8 cellular contexts compared by ENCODE assay signal in the genomic region with DNA sequence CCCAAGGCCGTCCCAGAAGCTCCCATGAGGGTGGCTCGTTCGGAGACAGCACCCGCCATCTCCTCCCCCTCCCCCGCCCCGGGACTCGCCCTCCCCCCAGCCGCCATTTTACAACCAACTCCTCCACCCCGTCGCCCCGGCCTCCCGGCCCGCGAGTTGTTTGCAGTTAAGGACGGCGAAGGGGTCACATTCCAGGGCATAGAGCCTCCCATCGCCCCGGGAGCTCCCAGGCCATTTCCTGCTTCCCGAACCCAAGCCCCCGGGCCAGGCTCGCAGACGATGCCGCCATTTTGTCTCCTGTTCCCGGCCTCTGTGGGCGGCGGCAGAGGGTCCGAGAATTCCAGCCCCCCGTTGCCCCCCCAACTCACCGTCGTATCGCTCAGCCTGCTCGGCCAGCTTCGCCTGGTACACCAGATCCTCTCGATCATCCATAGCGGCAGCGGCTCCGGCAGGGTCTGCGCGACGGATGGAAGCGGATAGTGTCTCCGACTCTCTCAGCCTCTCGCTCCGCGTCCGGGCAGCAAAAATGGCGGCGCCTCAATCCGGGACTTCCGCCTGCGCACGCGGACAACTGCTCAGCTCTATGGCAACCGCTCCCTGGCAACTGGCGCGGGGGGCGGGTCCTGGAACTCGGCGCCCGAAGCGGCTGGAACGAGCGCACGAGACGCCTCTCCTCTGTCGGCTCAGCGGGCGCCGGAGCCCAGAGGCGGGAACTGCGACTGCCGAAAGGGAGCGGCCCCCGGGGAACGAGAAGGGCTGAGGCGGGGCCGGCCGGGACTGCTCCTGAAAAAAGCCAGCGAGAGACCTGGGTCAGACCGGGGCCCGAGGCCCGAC. TPM values are rescaled to one million over a fixed set of nuclear protein-coding genes. Genes with fewer than 3 reads are reported as not detected.
DNase-seq lines count a peak whose midpoint lies in the region; ATAC-seq, FAIRE-seq and TF ChIP-seq lines count a peak whose summit lies in the region.

A gene (minus strand): TSS at position 544 of the 834 bp plus-strand sequence. CDS start 112 bp downstream, at position 432.

- peak; percentile 92 for ATAC-seq in GM21360 (IDR thresholded peaks at IDR 0.05; ENCODE audit: unreplicated experiment)

- H4K8ac ChIP-seq in H1 (ENCODE audit: extremely low read depth, insufficient read depth, low read length) (peak within 1 kb of the TSS; percentile 100), mesenchymal stem cell (ENCODE audit: low read length) (peak within 1 kb of the TSS; percentile 99)

- WGBS in H1 (ENCODE audit: extremely low coverage in 1 of 2, insufficient coverage in 1 of 2, insufficient read length in 1 of 2, insufficient replicate concordance in 2 of 2, low coverage in 1 of 2, low lambda C conversion rate in 2 of 2, missing lambda C conversion rate in 1 of 2), 2 experiments, result 1% methylated on average over 64 of the region's 82 CpGs; no CpG with 5 or more reads in 1 of the 2 experiments
- under 1% methylated on average over 77 of the region's 82 CpGs for WGBS in mesenchymal stem cell

- H3K9me3 ChIP-seq in H1 (ENCODE audit: insufficient read depth in 2 of 2, low read depth in 1 of 2, low read length in 1 of 2) (no peaks in the 10 kb centered on the region), mesenchymal stem cell (ENCODE audit: control insufficient read depth, low read length) (no peaks in the 10 kb centered on the region)

- H3K27me3 ChIP-seq in H1 (replicated peaks in 1 of 4; ENCODE audit: control insufficient read depth in 3 of 4, extremely low read depth in 1 of 4, insufficient read depth in 3 of 4, low read length in 3 of 4), result no peaks in the 10 kb centered on the region; a peak in 1 of 7 replicates
- no peaks in the 10 kb centered on the region for H3K27me3 ChIP-seq in mesenchymal stem cell (ENCODE audit: control insufficient read depth in 1 of 2, insufficient read depth in 1 of 2, low read length in 2 of 2)

- H3K23me2 ChIP-seq in H1 (ENCODE audit: low read depth, low read length), result peaks cover 7% of the 10 kb centered on the region; the same call in 1 of the 2 replicates

- peak within 1 kb of the TSS; percentile 74 to 100 (median 97) for H3K4me3 ChIP-seq in H1 (ENCODE audit: extremely low read depth in 1 of 4, insufficient read depth in 2 of 4, low read depth in 3 of 4, low read length in 4 of 4)
- peak within 1 kb of the TSS; percentile 85 to 98 for H3K4me3 ChIP-seq in mesenchymal stem cell (ENCODE audit: insufficient read depth in 1 of 2, low read depth in 1 of 2, low read length in 2 of 2)

- CTCF ChIA-PET in H1 (lab: Charles Lee; ENCODE audit: partially characterized antibody), result interaction anchor here (0.9 to 2.2 kb wide), 2 partner anchors 15 to 34 kb away, joined by 3 to 9 read pairs; no protein-coding TSS in a partner anchor

- peak within 1 kb of the TSS; percentile 70 for H2BK12ac ChIP-seq in H1 (ENCODE audit: low read depth, low read length)
- peak within 1 kb of the TSS in 1 of 2 experiments; percentile 89 for H2BK12ac ChIP-seq in mesenchymal stem cell (ENCODE audit: low read length in 2 of 2)

- peak within 1 kb of the TSS; percentile 100 for H4K5ac ChIP-seq in H1 (ENCODE audit: insufficient read length, low read depth, low read length)

- H2BK15ac ChIP-seq in H1 (ENCODE audit: low read length), result no peak within 1 kb of the TSS
- H2BK15ac ChIP-seq in mesenchymal stem cell (ENCODE audit: low read depth, poor library complexity, severe bottlenecking), result peak within 1 kb of the TSS; percentile 94

- no peak for TF ChIP-seq RAD21 in H1 (IDR thresholded peaks at IDR 0.05 in 1 of 2, conservative IDR thresholded peaks at IDR 0.05 in 1 of 2; ENCODE audit: low read depth in 2 of 2, low read length in 2 of 2)

- H3K36me3 ChIP-seq in H1 (ENCODE audit: control insufficient read depth in 2 of 4, insufficient read depth in 4 of 4, low read length in 3 of 4) (no peaks in the 10 kb centered on the region; a peak in 1 of 8 replicates), mesenchymal stem cell (ENCODE audit: control insufficient read depth in 1 of 2, insufficient read depth in 2 of 2, low read depth in 1 of 2, low read length in 2 of 2) (peaks cover 6 to 10% of the 10 kb centered on the region in 2 experiments)

- H2BK20ac ChIP-seq in H1 (ENCODE audit: low read length), result no peak within 1 kb of the TSS

- peak within 1 kb of the TSS; percentile 96 for H3K18ac ChIP-seq in H1 (ENCODE audit: extremely low read depth, low read length)
- peak within 1 kb of the TSS; percentile 99 to 100 for H3K18ac ChIP-seq in mesenchymal stem cell (ENCODE audit: low read depth in 1 of 2, low read length in 2 of 2)

- H2AFZ ChIP-seq in H1 (ENCODE audit: low read length), result no peak within 1 kb of the TSS
- peak within 1 kb of the TSS; percentile 77 for H2AFZ ChIP-seq in mesenchymal stem cell (ENCODE audit: low read depth, low read length)

- H3K79me2 ChIP-seq in H1 (ENCODE audit: control insufficient read depth in 1 of 2, insufficient read depth in 2 of 2, low read length in 2 of 2), result peaks cover 45 to 49% of the 10 kb centered on the region in 2 experiments

- no peak for TF ChIP-seq CTCF in H1 (IDR thresholded peaks at IDR 0.05; ENCODE audit: control extremely low read depth in 1 of 3, insufficient read depth in 1 of 3, low read depth in 1 of 3, low read length in 3 of 3)

- H4K91ac ChIP-seq in H1 (replicated peaks; ENCODE audit: insufficient read length, low read length) (peak within 1 kb of the TSS; percentile 100), mesenchymal stem cell (ENCODE audit: low read length) (peak within 1 kb of the TSS; percentile 100)

- peak; percentile 91 to 97 for TF ChIP-seq POLR2A in H1 (IDR thresholded peaks at IDR 0.05; ENCODE audit: control extremely low read depth in 1 of 2, low read depth in 2 of 2, low read length in 2 of 2)

- peak; percentile 59 for DNase-seq in CMK (ENCODE audit: low read depth)
- peak; percentile 96 for DNase-seq in HT1080 (ENCODE audit: low read depth)
- DNase-seq in NOMO-1 treated with DMSO at 0.1 percent for 48 hours (lab: John Stamatoyannopoulos, UW; ENCODE audit: unreplicated experiment), result peak; percentile 95
- DNase-seq in activated CD8-positive, alpha-beta memory T cell treated with anti-CD3 and anti-CD28 coated beads for 48 hours (ENCODE audit: low read depth in 2 of 3, low spot score in 2 of 3), result peak; percentile 88 to 94 (median 92)
- peak; percentile 84 to 97 for DNase-seq in H1 (ENCODE audit: low read depth in 1 of 2, low spot score in 2 of 2)
- peak; percentile 97 for DNase-seq in mesenchymal stem cell
- DNase-seq in stimulated activated CD8-positive, alpha-beta memory T cell treated with anti-CD3 and anti-CD28 coated beads, Interleukin-12 subunit alpha, Interleukin-12 subunit beta, amount 100 ng/mL, for 4 hours (ENCODE audit: low read depth), result peak; percentile 95

- H3K4me1 ChIP-seq in H1 (replicated peaks in 1 of 4; ENCODE audit: control insufficient read depth in 3 of 4, insufficient read depth in 4 of 4, low read length in 3 of 4), result peaks cover 0 to 5% (median 2%) of the 10 kb centered on the region in 4 experiments; a peak in 5 of 7 replicates
- peaks cover 5% of the 10 kb centered on the region for H3K4me1 ChIP-seq in mesenchymal stem cell (ENCODE audit: control insufficient read depth, insufficient read depth, low read depth, low read length)

- H3K23ac ChIP-seq in H1 (ENCODE audit: insufficient read length), result no peak within 1 kb of the TSS
- H3K23ac ChIP-seq in mesenchymal stem cell (ENCODE audit: low read length in 2 of 2), result peak within 1 kb of the TSS; percentile 34 to 100

- peak within 1 kb of the TSS; percentile 98 for H3K27ac ChIP-seq in H1 (ENCODE audit: low read depth, low read length)
- peak within 1 kb of the TSS; percentile 96 for H3K27ac ChIP-seq in mesenchymal stem cell (ENCODE audit: low read length, poor library complexity, severe bottlenecking)

- H3K9ac ChIP-seq in H1 (replicated peaks in 1 of 4; ENCODE audit: extremely low read depth in 1 of 4, low read depth in 3 of 4, low read length in 3 of 4) (peak within 1 kb of the TSS; percentile 86 to 99 (median 94)), mesenchymal stem cell (ENCODE audit: low read length) (peak within 1 kb of the TSS; percentile 94)

- peak within 1 kb of the TSS; percentile 99 for H3K4ac ChIP-seq in H1 (replicated peaks; ENCODE audit: insufficient read length, low read depth, low read length)
- peak within 1 kb of the TSS; percentile 90 to 99 for H3K4ac ChIP-seq in mesenchymal stem cell (ENCODE audit: low read depth in 1 of 2, low read length in 2 of 2)

- H4K20me1 ChIP-seq in H1 (replicated peaks in 1 of 2; ENCODE audit: control insufficient read depth in 1 of 2, insufficient read depth in 2 of 2, low read length in 2 of 2), result peaks cover 11 to 13% of the 10 kb centered on the region in 2 experiments

- peak within 1 kb of the TSS; percentile 82 to 92 for H3K4me2 ChIP-seq in H1 (ENCODE audit: insufficient read depth in 1 of 2, low read depth in 2 of 2, low read length in 2 of 2)
- peak within 1 kb of the TSS; percentile 87 for H3K4me2 ChIP-seq in mesenchymal stem cell (ENCODE audit: low read length, poor library complexity, severe bottlenecking)

- POLR2A ChIA-PET in H1 (lab: Charles Lee; ENCODE audit: partially characterized antibody), result interaction anchor here (0.6 to 4.5 kb wide), 39 partner anchors 9 to 306 kb away, joined by 3 to 24 read pairs (median 4); a partner anchor contains a TSS

- FAIRE-seq in H1 (lab: Jason Lieb, UNC), result no peak

- peak in 1 of 2 experiments; percentile 65; a peak in 1 of 3 replicates for TF ChIP-seq EP300 in H1 (IDR thresholded peaks at IDR 0.05; ENCODE audit: borderline replicate concordance in 1 of 2, low read depth in 2 of 2, low read length in 2 of 2)

- peak within 1 kb of the TSS; percentile 91 for H2AK5ac ChIP-seq in H1 (ENCODE audit: low read depth, low read length)
- H2AK5ac ChIP-seq in mesenchymal stem cell (ENCODE audit: low read length, severe bottlenecking), result peak within 1 kb of the TSS; percentile 95

- peak within 1 kb of the TSS; percentile 94 for H2BK120ac ChIP-seq in H1 (replicated peaks; ENCODE audit: low read depth, low read length)
- peak within 1 kb of the TSS; percentile 97 for H2BK120ac ChIP-seq in mesenchymal stem cell (ENCODE audit: low read depth, low read length)

- H3K79me1 ChIP-seq in H1 (ENCODE audit: low read depth, low read length), result no peaks in the 10 kb centered on the region; the same call in 1 of the 2 replicates
- H3K79me1 ChIP-seq in mesenchymal stem cell (replicated peaks; ENCODE audit: low read length, poor library complexity, severe bottlenecking), result peaks cover 2% of the 10 kb centered on the region

- H3K14ac ChIP-seq in H1 (ENCODE audit: insufficient read length) (no peak within 1 kb of the TSS), mesenchymal stem cell (ENCODE audit: low read length in 2 of 2) (peak within 1 kb of the TSS; percentile 100)

- H2BK5ac ChIP-seq in H1 (ENCODE audit: low read depth, low read length) (peak within 1 kb of the TSS; percentile 98), mesenchymal stem cell (ENCODE audit: low read depth, low read length, poor library complexity, severe bottlenecking) (peak within 1 kb of the TSS; percentile 99)

- H3K56ac ChIP-seq in H1 (replicated peaks; ENCODE audit: insufficient read length, low read depth, low read length), result peak within 1 kb of the TSS; percentile 98

RNA-seq across cellular contexts. Expression of the gene that starts here (rescaled TPM):
- total RNA-seq in HT1080 (2014; rRNA removed; shearing (Covaris generic)), result 320 and 381 TPM in 2 replicates
- polyA plus RNA-seq in HT1080 (2015; cell fraction: cytosol; rRNA removed), result 1,510 and 1,682 TPM in 2 replicates
- polyA plus RNA-seq in HT1080 (2015; cell fraction: nucleus; rRNA removed), result 932 and 1,047 TPM in 2 replicates
- total RNA-seq in H1 (2021; fragmentation: NEBNext Ultra II Directional; extraction: Animal tissue kit (Norgen Biotek cat#: 25700)), result 1,186 and 1,198 TPM in 2 replicates
- 366 and 559 TPM in 2 replicates for polyA plus RNA-seq in H1 (2011; rRNA removed)
- polyA plus RNA-seq in H1 (2011; cell fraction: cytosol; rRNA removed), result 1,113 TPM
- 216 TPM for polyA plus RNA-seq in H1 (2011; cell fraction: nucleus; rRNA removed)
- polyA plus RNA-seq in H1 (2012, experiment 1 of 2), result 983 to 1,666 TPM (median 1,204 TPM) in 4 replicates
- 617 TPM for polyA plus RNA-seq in H1 (2012, experiment 2 of 2)
- polyA plus RNA-seq in H1 (2013, experiment 1 of 2), result 631 TPM
- polyA plus RNA-seq in H1 (2013, experiment 2 of 2), result 696 TPM
- 566 and 613 TPM in 2 replicates for polyA minus RNA-seq in H1 (2011; rRNA and poly(A)+ RNA removed)
- 578 TPM for polyA minus RNA-seq in H1 (2011; cell fraction: cytosol; rRNA and poly(A)+ RNA removed)
- 202 TPM for polyA minus RNA-seq in H1 (2011; cell fraction: nucleus; rRNA and poly(A)+ RNA removed)
- polyA plus RNA-seq in mesenchymal stem cell (2013, experiment 1 of 2), result 476 TPM
- 478 TPM for polyA plus RNA-seq in mesenchymal stem cell (2013, experiment 2 of 2)

Comparison
In these comparisons a context has a peak if more than half of its experiments do, and no peak if none do; other contexts are left out.
1. Peak in every context shown above with its lines: DNase-seq, ATAC-seq, H3K4me3 ChIP-seq and H3K27ac ChIP-seq.